8 cellular contexts compared by ENCODE assay signal in genomic region chr20:50193851-50194830, GRCh38. TPM values are rescaled to one million over a fixed set of nuclear protein-coding genes. Genes with fewer than 3 reads are reported as not detected.
A peak's percentile ranks its signal among the peaks of the same experiment; 100 is the strongest.
DNase-seq lines count a peak whose midpoint lies in the region; ATAC-seq and TF ChIP-seq lines count a peak whose summit lies in the region.

No MANE protein-coding gene starts in this region.

- H3K27ac Mint-ChIP-seq in endothelial cell (ENCODE audit: unreplicated experiment) (no peak overlapping the region), neural progenitor cell (no peak overlapping the region)

- peak overlapping the region; percentile 92 for H3K4me3 Mint-ChIP-seq in endothelial cell (ENCODE audit: unreplicated experiment)
- peak overlapping the region; percentile 48 for H3K4me3 Mint-ChIP-seq in neural progenitor cell

- H3K36me3 Mint-ChIP-seq in endothelial cell (ENCODE audit: low read depth, unreplicated experiment) (peaks cover 4% of the 10 kb centered on the region), neural progenitor cell (no peaks in the 10 kb centered on the region)

- H3K79me2 ChIP-seq in OCI-LY3 (ENCODE audit: low read length) (peaks cover 32% of the 10 kb centered on the region), neural progenitor cell (ENCODE audit: low read depth) (no peaks in the 10 kb centered on the region)

- no peak for ATAC-seq in HG02840 (IDR thresholded peaks at IDR 0.05; ENCODE audit: low FRiP score, unreplicated experiment)
- no peak for ATAC-seq in HG03460 (IDR thresholded peaks at IDR 0.05; ENCODE audit: unreplicated experiment)

- peaks cover 0 to 11% (median under 1%) of the 10 kb centered on the region in 11 experiments; a peak in 4 of 22 replicates for H3K9me3 ChIP-seq in BLaER1 treated with 17β-estradiol and CSF1 and Interleukin-3, amounts not matched to agents 10 nM and 100 nM (replicated peaks in 1 of 11)
- H3K9me3 ChIP-seq in OCI-LY3 (ENCODE audit: insufficient read depth, low read length): no peaks in the 10 kb centered on the region
- H3K9me3 ChIP-seq in neural progenitor cell (ENCODE audit: low read depth): no peaks in the 10 kb centered on the region

- peaks cover 21 to 60% (median 42%) of the 10 kb centered on the region in 10 experiments for H3K4me1 ChIP-seq in BLaER1 treated with 17β-estradiol and CSF1 and Interleukin-3, amounts not matched to agents 10 nM and 100 nM
- H3K4me1 ChIP-seq in OCI-LY3 (ENCODE audit: low read length) (peaks cover 14% of the 10 kb centered on the region), neural progenitor cell (peaks cover 12% of the 10 kb centered on the region)

- H2AFZ ChIP-seq in OCI-LY3 (ENCODE audit: low read depth, low read length) (no peak overlapping the region), neural progenitor cell (replicated peaks) (no peak overlapping the region)

- TF ChIP-seq CTCF in OCI-LY3 (IDR thresholded peaks at IDR 0.05; ENCODE audit: low read depth, low read length) (no peak), endothelial cell (IDR thresholded peaks at IDR 0.05; ENCODE audit: unreplicated experiment) (no peak), neural progenitor cell (IDR thresholded peaks at IDR 0.05) (no peak)

- H3K36me3 ChIP-seq in BLaER1 treated with 17β-estradiol and CSF1 and Interleukin-3, amounts not matched to agents 10 nM and 100 nM: peaks cover 5 to 44% (median 25%) of the 10 kb centered on the region in 11 experiments; a peak in 21 of 22 replicates
- H3K36me3 ChIP-seq in OCI-LY3 (replicated peaks; ENCODE audit: low read depth, low read length): peaks cover 22% of the 10 kb centered on the region
- H3K36me3 ChIP-seq in neural progenitor cell: no peaks in the 10 kb centered on the region

- H3K27ac ChIP-seq in BLaER1 treated with 17β-estradiol and CSF1 and Interleukin-3, amounts not matched to agents 10 nM and 100 nM: peak overlapping the region in 9 of 11 experiments; percentile 88 to 100 (median 95); a peak in 15 of 22 replicates
- no peak overlapping the region for H3K27ac ChIP-seq in OCI-LY3 (ENCODE audit: low read length)
- no peak overlapping the region for H3K27ac ChIP-seq in neural progenitor cell

- H4K20me1 ChIP-seq in BLaER1 treated with 17β-estradiol and CSF1 and Interleukin-3, amounts not matched to agents 10 nM and 100 nM: peaks cover 26 to 70% (median 54%) of the 10 kb centered on the region in 11 experiments
- H4K20me1 ChIP-seq in OCI-LY3 (ENCODE audit: insufficient read depth, low read length) (peaks cover 20% of the 10 kb centered on the region), neural progenitor cell (ENCODE audit: low read depth) (peaks cover 15% of the 10 kb centered on the region)

- peak overlapping the region; percentile 89 to 100 (median 95); a peak in 21 of 22 replicates for H3K9ac ChIP-seq in BLaER1 treated with 17β-estradiol and CSF1 and Interleukin-3, amounts not matched to agents 10 nM and 100 nM
- H3K9ac ChIP-seq in OCI-LY3 (ENCODE audit: low read length): no peak overlapping the region
- H3K9ac ChIP-seq in neural progenitor cell: no peak overlapping the region

- H3K4me1 Mint-ChIP-seq in endothelial cell (ENCODE audit: unreplicated experiment) (peaks cover 23% of the 10 kb centered on the region), neural progenitor cell (peaks cover 29% of the 10 kb centered on the region)

- peak overlapping the region; percentile 96 to 99 (median 99) for H3K4me2 ChIP-seq in BLaER1 treated with 17β-estradiol and CSF1 and Interleukin-3, amounts not matched to agents 10 nM and 100 nM
- H3K4me2 ChIP-seq in OCI-LY3 (ENCODE audit: low read length) (peak overlapping the region; percentile 80), neural progenitor cell (no peak overlapping the region)

- no peaks in the 10 kb centered on the region for H3K27me3 Mint-ChIP-seq in endothelial cell (ENCODE audit: unreplicated experiment)
- peaks cover 10% of the 10 kb centered on the region for H3K27me3 Mint-ChIP-seq in neural progenitor cell (ENCODE audit: insufficient read depth, low read depth)

- peak overlapping the region; percentile 82 to 99 (median 90); a peak in 19 of 20 replicates for H3K4me3 ChIP-seq in BLaER1 treated with 17β-estradiol and CSF1 and Interleukin-3, amounts not matched to agents 10 nM and 100 nM
- H3K4me3 ChIP-seq in OCI-LY3 (ENCODE audit: low read length): no peak overlapping the region
- no peak overlapping the region for H3K4me3 ChIP-seq in neural progenitor cell

- no peaks in the 10 kb centered on the region for H3K27me3 ChIP-seq in BLaER1 treated with 17β-estradiol and CSF1 and Interleukin-3, amounts not matched to agents 10 nM and 100 nM
- H3K27me3 ChIP-seq in OCI-LY3 (ENCODE audit: low read depth, low read length) (no peaks in the 10 kb centered on the region), neural progenitor cell (peaks cover 41% of the 10 kb centered on the region)

- no peak for DNase-seq in endothelial cell (ENCODE audit: low spot score)
- DNase-seq in neural progenitor cell (ENCODE audit: low spot score): peak; percentile 27
- no peak for DNase-seq in HCEC 1CT
- DNase-seq in middle frontal gyrus (ENCODE audit: extremely low spot score, low spot score): no peak

- H3K9me3 Mint-ChIP-seq in endothelial cell (ENCODE audit: unreplicated experiment) (no peaks in the 10 kb centered on the region), neural progenitor cell (no peaks in the 10 kb centered on the region)

- H3F3A ChIP-seq in neural progenitor cell (ENCODE audit: low read depth): peaks cover 11% of the 10 kb centered on the region

RNA-seq across cellular contexts. Expression of gene CEBPB, which starts 3.5 kb away (rescaled TPM):
- total RNA-seq in endothelial cell (ENCODE audit: unreplicated experiment): 28.1 TPM
- total RNA-seq in neural progenitor cell (ENCODE audit: low replicate concordance): 1.8 and 2.9 TPM in 2 replicates

RNA-seq across cellular contexts. Expression of gene PEDS1, which starts 40.6 kb away (rescaled TPM):
- total RNA-seq in endothelial cell (ENCODE audit: unreplicated experiment): 39.7 TPM
- total RNA-seq in neural progenitor cell (ENCODE audit: low replicate concordance): 9.5 and 21.6 TPM in 2 replicates

Comparison
In these comparisons a context has a peak if more than half of its experiments do, and no peak if none do; other contexts are left out.
1. H3K27ac ChIP-seq: peak in BLaER1 treated with 17β-estradiol and CSF1 and Interleukin-3, amounts not matched to agents 10 nM and 100 nM (9 of 11); none in OCI-LY3 (single experiment) and neural progenitor cell (single experiment).
2. H3K4me3 ChIP-seq: peak in BLaER1 treated with 17β-estradiol and CSF1 and Interleukin-3, amounts not matched to agents 10 nM and 100 nM (10 of 10); none in OCI-LY3 (single experiment) and neural progenitor cell (single experiment).
3. H3K9ac ChIP-seq: peak in BLaER1 treated with 17β-estradiol and CSF1 and Interleukin-3, amounts not matched to agents 10 nM and 100 nM (11 of 11); none in OCI-LY3 (single experiment) and neural progenitor cell (single experiment).